ENCODE assay signal across 8 cellular contexts in the genomic region with DNA sequence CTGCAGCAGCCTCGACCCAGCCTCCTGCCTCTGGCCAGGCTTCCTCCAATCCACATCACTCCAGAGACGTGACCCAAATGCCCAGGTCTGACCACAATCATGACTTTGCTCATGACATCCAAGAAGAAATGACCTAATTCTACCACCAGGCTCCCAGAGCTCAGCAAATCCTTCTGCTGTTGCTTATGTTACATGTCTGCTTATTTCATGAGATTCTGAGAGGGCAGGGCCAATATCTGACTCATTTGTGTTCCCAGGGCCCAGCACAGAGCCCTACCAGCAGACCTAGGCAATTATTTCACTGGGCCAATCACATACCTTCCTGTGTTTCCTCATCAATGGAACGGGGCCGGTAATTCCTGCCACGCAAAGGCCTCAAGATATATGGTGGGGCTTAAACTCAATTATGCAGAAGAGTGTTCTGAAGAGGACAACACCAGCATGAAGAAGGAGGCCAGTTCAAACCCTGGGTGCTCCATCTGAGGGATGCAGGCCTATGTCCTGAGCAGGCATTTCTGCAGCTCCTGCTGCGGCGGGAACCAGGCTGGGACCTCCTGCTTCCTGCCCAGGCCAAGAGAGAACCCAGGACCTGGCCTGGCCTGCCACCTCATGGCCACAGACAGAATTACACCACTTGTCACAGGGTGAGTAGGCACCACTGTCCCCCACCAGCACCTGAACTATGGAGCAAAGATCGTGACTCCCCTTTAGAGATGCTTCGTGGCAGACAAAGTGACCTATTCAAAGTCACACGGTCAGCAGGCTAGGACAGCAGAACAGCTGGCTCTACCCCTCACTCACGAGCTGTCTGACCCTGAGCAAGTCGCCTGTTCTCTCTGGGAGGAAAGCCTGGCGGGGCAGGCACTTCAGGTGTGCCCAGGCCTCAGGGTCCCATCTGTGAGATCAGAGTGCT. TPM values are rescaled to one million over a fixed set of nuclear protein-coding genes. Genes with fewer than 3 reads are reported as not detected.
DNase-seq lines count a peak whose midpoint lies in the region; ATAC-seq and TF ChIP-seq lines count a peak whose summit lies in the region.

No MANE protein-coding gene starts in this region.

- H3K36me3 ChIP-seq in gastroesophageal sphincter = no peaks in the 10 kb centered on the region
- no peaks in the 10 kb centered on the region for H3K36me3 ChIP-seq in ovary
- no peaks in the 10 kb centered on the region for H3K36me3 ChIP-seq in testis (ENCODE audit: low read depth, missing control alignments)

- TF ChIP-seq POLR2A in gastroesophageal sphincter (IDR thresholded peaks at IDR 0.05) = no peak
- no peak for TF ChIP-seq POLR2A in ovary (IDR thresholded peaks at IDR 0.05)
- no peak for TF ChIP-seq POLR2A in testis (IDR thresholded peaks at IDR 0.05)

- H3K4me3 ChIP-seq in gastroesophageal sphincter (no peak overlapping the region), ovary (no peak overlapping the region), testis (no peak overlapping the region)

- TF ChIP-seq EP300 in Ishikawa (IDR thresholded peaks at IDR 0.05; ENCODE audit: borderline replicate concordance) (no peak), gastroesophageal sphincter (IDR thresholded peaks at IDR 0.05) (no peak), ovary (IDR thresholded peaks at IDR 0.05) (no peak)

- DNase-seq in AG08395 (ENCODE audit: low spot score) (peak; percentile 85), SHP77 treated with DMSO at 0.1 percent for 48 hours (lab: John Stamatoyannopoulos, UW) (peak; percentile 21), ovary (peak; percentile 78 to 89 (median 87)), testis (peak; percentile 88)
- peak; percentile 89 for DNase-seq in activated naive CD4-positive, alpha-beta T cell treated with Interleukin-2 at 50 U/mL for 16 hours

- H3K4me1 ChIP-seq in gastroesophageal sphincter = peaks cover 0 to 34% (median 9%) of the 10 kb centered on the region in 3 donors
- peaks cover 3% of the 10 kb centered on the region for H3K4me1 ChIP-seq in ovary (ENCODE audit: insufficient read depth)
- H3K4me1 ChIP-seq in testis = peaks cover 7% of the 10 kb centered on the region

- TF ChIP-seq CTCF in gastroesophageal sphincter (IDR thresholded peaks at IDR 0.05) = peak in 3 of 4 experiments; percentile 96 to 97 (median 97)
- peak; percentile 77 to 95 (median 92) for TF ChIP-seq CTCF in ovary (IDR thresholded peaks at IDR 0.05)
- peak; percentile 89 to 94 (median 91) for TF ChIP-seq CTCF in testis (IDR thresholded peaks at IDR 0.05)

- intact Hi-C loops in ovary (cut with DNase I) = loop anchor here (2.0 to 10.0 kb wide), 4 partner anchors 116 to 244 kb away; a partner anchor contains a TSS
- intact Hi-C loops in testis (cut with DNase I; ENCODE audit: low total_unique reads) = loop anchor here (5.0 kb wide), 2 partner anchors 119 to 244 kb away; a partner anchor contains a TSS

- TF ChIP-seq RAD21 in Ishikawa (IDR thresholded peaks at IDR 0.05; ENCODE audit: low read depth) = peak; percentile 89

- 30 to 44% methylated on average over 4 to 5 of the region's 13 CpGs for WGBS in gastroesophageal sphincter (ENCODE audit: low coverage in 1 of 2), 2 donors
- 50 to 58% (median 55%) methylated on average over 13 of the region's 13 CpGs for WGBS in ovary, 3 donors
- 56 to 65% methylated on average over 13 of the region's 13 CpGs for WGBS in testis, 2 donors

- H3K9me3 ChIP-seq in gastroesophageal sphincter (no peaks in the 10 kb centered on the region), ovary (no peaks in the 10 kb centered on the region), testis (no peaks in the 10 kb centered on the region)

- peak; percentile 32 for ATAC-seq in GM18870 (IDR thresholded peaks at IDR 0.05; ENCODE audit: unreplicated experiment)
- peak; percentile 93 for ATAC-seq in gastroesophageal sphincter

- H3K27ac ChIP-seq in gastroesophageal sphincter = peak overlapping the region in 3 of 4 donors; percentile 5 to 59 (median 58)
- H3K27ac ChIP-seq in ovary = no peak overlapping the region
- H3K27ac ChIP-seq in testis = no peak overlapping the region

- no peaks in the 10 kb centered on the region for H3K27me3 ChIP-seq in gastroesophageal sphincter
- no peaks in the 10 kb centered on the region for H3K27me3 ChIP-seq in ovary
- H3K27me3 ChIP-seq in testis = no peaks in the 10 kb centered on the region

TF ChIP-seq in Ishikawa, 13 proteins besides CTCF, POLR2A, EP300 and RAD21:
- TF ChIP-seq FOXM1 (IDR thresholded peaks at IDR 0.05; ENCODE audit: borderline replicate concordance, low read depth) (no peak), ZBTB7A (IDR thresholded peaks at IDR 0.05; ENCODE audit: low read depth) (no peak), CEBPB (IDR thresholded peaks at IDR 0.05) (no peak), TAF1 (IDR thresholded peaks at IDR 0.05; ENCODE audit: low read depth) (no peak), TEAD4 (IDR thresholded peaks at IDR 0.05) (no peak), EGR1 (IDR thresholded peaks at IDR 0.05) (no peak), NFIC (IDR thresholded peaks at IDR 0.05) (no peak), TCF12 (IDR thresholded peaks at IDR 0.05; ENCODE audit: low read depth) (no peak), CREB1 (IDR thresholded peaks at IDR 0.05; ENCODE audit: low read depth) (no peak), YY1 (IDR thresholded peaks at IDR 0.05; ENCODE audit: low read depth) (no peak)
- TF ChIP-seq, protein P1, sequence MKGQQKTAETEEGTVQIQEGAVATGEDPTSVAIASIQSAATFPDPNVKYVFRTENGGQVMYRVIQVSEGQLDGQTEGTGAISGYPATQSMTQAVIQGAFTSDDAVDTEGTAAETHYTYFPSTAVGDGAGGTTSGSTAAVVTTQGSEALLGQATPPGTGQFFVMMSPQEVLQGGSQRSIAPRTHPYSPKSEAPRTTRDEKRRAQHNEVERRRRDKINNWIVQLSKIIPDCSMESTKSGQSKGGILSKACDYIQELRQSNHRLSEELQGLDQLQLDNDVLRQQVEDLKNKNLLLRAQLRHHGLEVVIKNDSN (IDR thresholded peaks at IDR 0.05) = no peak
- TF ChIP-seq, protein P2, sequence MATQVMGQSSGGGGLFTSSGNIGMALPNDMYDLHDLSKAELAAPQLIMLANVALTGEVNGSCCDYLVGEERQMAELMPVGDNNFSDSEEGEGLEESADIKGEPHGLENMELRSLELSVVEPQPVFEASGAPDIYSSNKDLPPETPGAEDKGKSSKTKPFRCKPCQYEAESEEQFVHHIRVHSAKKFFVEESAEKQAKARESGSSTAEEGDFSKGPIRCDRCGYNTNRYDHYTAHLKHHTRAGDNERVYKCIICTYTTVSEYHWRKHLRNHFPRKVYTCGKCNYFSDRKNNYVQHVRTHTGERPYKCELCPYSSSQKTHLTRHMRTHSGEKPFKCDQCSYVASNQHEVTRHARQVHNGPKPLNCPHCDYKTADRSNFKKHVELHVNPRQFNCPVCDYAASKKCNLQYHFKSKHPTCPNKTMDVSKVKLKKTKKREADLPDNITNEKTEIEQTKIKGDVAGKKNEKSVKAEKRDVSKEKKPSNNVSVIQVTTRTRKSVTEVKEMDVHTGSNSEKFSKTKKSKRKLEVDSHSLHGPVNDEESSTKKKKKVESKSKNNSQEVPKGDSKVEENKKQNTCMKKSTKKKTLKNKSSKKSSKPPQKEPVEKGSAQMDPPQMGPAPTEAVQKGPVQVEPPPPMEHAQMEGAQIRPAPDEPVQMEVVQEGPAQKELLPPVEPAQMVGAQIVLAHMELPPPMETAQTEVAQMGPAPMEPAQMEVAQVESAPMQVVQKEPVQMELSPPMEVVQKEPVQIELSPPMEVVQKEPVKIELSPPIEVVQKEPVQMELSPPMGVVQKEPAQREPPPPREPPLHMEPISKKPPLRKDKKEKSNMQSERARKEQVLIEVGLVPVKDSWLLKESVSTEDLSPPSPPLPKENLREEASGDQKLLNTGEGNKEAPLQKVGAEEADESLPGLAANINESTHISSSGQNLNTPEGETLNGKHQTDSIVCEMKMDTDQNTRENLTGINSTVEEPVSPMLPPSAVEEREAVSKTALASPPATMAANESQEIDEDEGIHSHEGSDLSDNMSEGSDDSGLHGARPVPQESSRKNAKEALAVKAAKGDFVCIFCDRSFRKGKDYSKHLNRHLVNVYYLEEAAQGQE (IDR thresholded peaks at IDR 0.05; ENCODE audit: low read depth) = no peak
- TF ChIP-seq, protein P3, sequence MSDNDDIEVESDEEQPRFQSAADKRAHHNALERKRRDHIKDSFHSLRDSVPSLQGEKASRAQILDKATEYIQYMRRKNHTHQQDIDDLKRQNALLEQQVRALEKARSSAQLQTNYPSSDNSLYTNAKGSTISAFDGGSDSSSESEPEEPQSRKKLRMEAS (IDR thresholded peaks at IDR 0.05) = no peak; the same call in 1 of the 2 replicates

RNA-seq across cellular contexts. Expression of a gene that starts 5.8 kb away (rescaled TPM):
- total RNA-seq in gastroesophageal sphincter (1 to 10 TPM in 2 of 4 donors, not detected in 2; 1.9 to 3.4 TPM), ovary (1 to 10 TPM in 4 of 7 donors, under 1 TPM in 1, not detected in 2; 0.25 to 8.0 (median 1.8) TPM), testis (10 to 100 TPM; 15.5 to 28.2 TPM)
- polyA plus RNA-seq in ovary (1 to 10 TPM in 1 of 2 donors, not detected in 1; 1.0 TPM), testis (ENCODE audit: insufficient read depth, low read depth, low replicate concordance) (15.7 TPM)

RNA-seq across cellular contexts. Expression of a gene that starts 14.5 kb away (rescaled TPM):
- total RNA-seq in gastroesophageal sphincter (under 1 TPM in 2 of 4 donors, not detected in 2; 0.12 to 0.16 TPM), ovary (under 1 TPM; 0.08 to 0.36 (median 0.22) TPM), testis (1 to 10 TPM in 1 of 2 donors, under 1 TPM in 1; 0.56 to 1.9 TPM)
- polyA plus RNA-seq in ovary (under 1 TPM; 0.05 TPM), testis (ENCODE audit: insufficient read depth, low read depth, low replicate concordance) (0.69 TPM)

RNA-seq across cellular contexts. Expression of a gene that starts 26.2 kb away (rescaled TPM):
- total RNA-seq in gastroesophageal sphincter (not detected), ovary (under 1 TPM in 1 of 7 donors, not detected in 6; 0.46 TPM), testis (1 to 10 TPM; 1.3 to 1.4 TPM)
- polyA plus RNA-seq in ovary (not detected), testis (ENCODE audit: insufficient read depth, low read depth, low replicate concordance) (not detected)

RNA-seq across cellular contexts. Expression of a gene that starts 28.1 kb away (rescaled TPM):
- total RNA-seq in gastroesophageal sphincter (1 to 10 TPM in 1 of 4 donors, under 1 TPM in 2, not detected in 1; 0.13 to 1.2 (median 0.93) TPM), ovary (1 to 10 TPM in 1 of 7 donors, under 1 TPM in 5, not detected in 1; 0.11 to 1.4 (median 0.23) TPM), testis (1 to 10 TPM; 1.6 to 2.2 TPM)
- polyA plus RNA-seq in ovary (under 1 TPM; 0.12 to 0.78 TPM), testis (ENCODE audit: insufficient read depth, low read depth, low replicate concordance) (2.4 TPM)

Comparison
In these comparisons a context has a peak if more than half of its experiments do, and no peak if none do; other contexts are left out.
1. DNase-seq: peak in every context shown above with its lines; median percentile 89 in activated naive CD4-positive, alpha-beta T cell treated with Interleukin-2 at 50 U/mL for 16 hours; 88 in testis; 87 in ovary; 85 in AG08395; 21 in SHP77 treated with DMSO at 0.1 percent for 48 hours.
2. H3K27ac ChIP-seq: peak in gastroesophageal sphincter (3 of 4); none in ovary (0 of 2) and testis (0 of 2).
3. Peak in every context shown above with its lines, with median percentiles within 50 percentile points of each other: CTCF ChIP-seq.